Comparison of ENCODE assay signal across 24 cellular contexts in the genomic region with DNA sequence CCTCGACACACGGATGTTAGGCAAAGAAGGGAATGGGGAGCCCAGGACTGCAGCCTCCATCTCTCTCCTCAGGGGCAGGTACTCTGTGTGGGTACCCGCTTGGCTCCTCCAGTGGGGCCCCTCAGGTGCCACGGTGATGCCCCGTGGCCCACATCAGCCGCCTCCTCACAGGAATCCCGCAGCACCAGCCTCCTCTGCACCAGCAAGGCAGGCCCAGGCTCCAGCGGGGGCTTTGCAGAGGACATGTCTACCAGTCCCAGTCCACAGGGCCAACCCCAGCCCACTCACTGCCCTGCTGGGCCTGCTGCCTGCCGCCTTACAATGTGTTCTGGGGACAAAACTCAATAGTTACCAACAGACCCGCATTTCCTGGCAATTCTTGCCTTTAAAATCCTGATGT.
A peak's percentile ranks its signal among the peaks of the same experiment; 100 is the strongest.
DNase-seq lines count a peak whose midpoint lies in the region; ATAC-seq, FAIRE-seq and TF ChIP-seq lines count a peak whose summit lies in the region.
"Had no signal": no experiment of that assay in that cellular context is flagged by ENCODE, and none has a peak within 500 bp of the region (broad histone marks: within the 10 kb centered on the region; RNA-seq: fewer than 3 reads in every experiment).

No MANE protein-coding gene starts in this region.

- no peaks in the 10 kb centered on the region for H3K4me1 Mint-ChIP-seq in stimulated activated effector memory CD8-positive, alpha-beta T cell treated with anti-CD3 and anti-CD28 coated beads, Interleukin-12 subunit alpha, Interleukin-12 subunit beta, amount 100 ng/mL, for 72 hours
- peaks cover under 1% of the 10 kb centered on the region for H3K4me1 Mint-ChIP-seq in glutamatergic neuron (ENCODE audit: low read depth, unreplicated experiment)
- H3K4me1 Mint-ChIP-seq: CD8-positive, alpha-beta memory T cell had no signal

- H3K36me3 Mint-ChIP-seq in stimulated activated effector memory CD8-positive, alpha-beta T cell treated with anti-CD3 and anti-CD28 coated beads, Interleukin-12 subunit alpha, Interleukin-12 subunit beta, amount 100 ng/mL, for 72 hours = no peaks in the 10 kb centered on the region
- no peaks in the 10 kb centered on the region for H3K36me3 Mint-ChIP-seq in glutamatergic neuron (ENCODE audit: unreplicated experiment)
- H3K36me3 Mint-ChIP-seq: CD8-positive, alpha-beta memory T cell had no signal

- peaks cover 5% of the 10 kb centered on the region; the same call in 1 of the 2 replicates for H3K4me1 ChIP-seq in Panc1 (ENCODE audit: control insufficient read depth, insufficient read depth, low read length)
- H3K4me1 ChIP-seq: BE2C had no signal

- no peaks in the 10 kb centered on the region for H3K9me3 Mint-ChIP-seq in stimulated activated effector memory CD8-positive, alpha-beta T cell treated with anti-CD3 and anti-CD28 coated beads, Interleukin-12 subunit alpha, Interleukin-12 subunit beta, amount 100 ng/mL, for 72 hours
- H3K9me3 Mint-ChIP-seq in glutamatergic neuron (ENCODE audit: unreplicated experiment) = peaks cover 10% of the 10 kb centered on the region
- H3K9me3 Mint-ChIP-seq: CD4-positive, alpha-beta T cell; CD8-positive, alpha-beta memory T cell had no signal

- H3K27ac Mint-ChIP-seq in stimulated activated effector memory CD8-positive, alpha-beta T cell treated with anti-CD3 and anti-CD28 coated beads, Interleukin-12 subunit alpha, Interleukin-12 subunit beta, amount 100 ng/mL, for 72 hours = no peak overlapping the region
- no peak overlapping the region for H3K27ac Mint-ChIP-seq in glutamatergic neuron (ENCODE audit: unreplicated experiment)
- H3K27ac Mint-ChIP-seq: CD14-positive monocyte; CD4-positive, alpha-beta T cell; CD8-positive, alpha-beta memory T cell had no signal

- in situ Hi-C loops in Panc1 (cut with HindIII; ENCODE audit: low pct_unique_long_range_greater_than_20kb, low sequenced_read_pairs) = no loop called here

- no peaks in the 10 kb centered on the region for H3K36me3 ChIP-seq in Panc1 (ENCODE audit: control insufficient read depth, insufficient read depth, low read length)
- H3K36me3 ChIP-seq in bronchial epithelial cell (ENCODE audit: control insufficient read depth, insufficient read depth, low read length) = no peaks in the 10 kb centered on the region
- H3K36me3 ChIP-seq: BE2C; BLaER1 treated with 17β-estradiol and CSF1 and Interleukin-3, amounts not matched to agents 10 nM and 100 nM had no signal

- H3K4me3 Mint-ChIP-seq in stimulated activated effector memory CD8-positive, alpha-beta T cell treated with anti-CD3 and anti-CD28 coated beads, Interleukin-12 subunit alpha, Interleukin-12 subunit beta, amount 100 ng/mL, for 72 hours = no peak overlapping the region
- H3K4me3 Mint-ChIP-seq in glutamatergic neuron (ENCODE audit: unreplicated experiment) = no peak overlapping the region
- H3K4me3 Mint-ChIP-seq: CD14-positive monocyte; CD4-positive, alpha-beta T cell; CD8-positive, alpha-beta memory T cell had no signal

- FAIRE-seq in bronchial epithelial cell (lab: Jason Lieb, UNC) = peak; percentile 50
- FAIRE-seq: A204.1, D721Med, GM12878, GM19239, H1 had no signal

- H3K27me3 ChIP-seq in Panc1 (ENCODE audit: control insufficient read depth, insufficient read depth, low read length) (peaks cover 19% of the 10 kb centered on the region; the same call in 1 of the 2 replicates), bronchial epithelial cell (ENCODE audit: control insufficient read depth, insufficient read depth, low read length) (no peaks in the 10 kb centered on the region)

- intact Hi-C loops in Panc1 (cut with micrococcal nuclease; ENCODE audit: unreplicated experiment) = no loop called here

- no peak for TF ChIP-seq CTCF in Panc1 (IDR thresholded peaks at IDR 0.05)
- no peak for TF ChIP-seq CTCF in bronchial epithelial cell (IDR thresholded peaks at IDR 0.05; ENCODE audit: insufficient read depth, low read length, severe bottlenecking)
- TF ChIP-seq CTCF in glutamatergic neuron (IDR thresholded peaks at IDR 0.05; ENCODE audit: partially characterized antibody, unreplicated experiment) = no peak

- H3K9me3 ChIP-seq in Panc1 (ENCODE audit: control insufficient read depth, insufficient read depth, low read depth, low read length) = no peaks in the 10 kb centered on the region
- H3K9me3 ChIP-seq: BE2C; BLaER1 treated with 17β-estradiol and CSF1 and Interleukin-3, amounts not matched to agents 10 nM and 100 nM had no signal

- peak; percentile 11; the same call in 1 of the 2 replicates for ATAC-seq in Panc1
- ATAC-seq in stimulated activated effector memory CD8-positive, alpha-beta T cell treated with anti-CD3 and anti-CD28 coated beads, Interleukin-12 subunit alpha, Interleukin-12 subunit beta, amount 100 ng/mL, for 72 hours = peak; percentile 24
- ATAC-seq: GM12878 had no signal

- H3K4me3 ChIP-seq in Panc1 (ENCODE audit: low read depth in 2 of 2, low read length in 2 of 2) (no peak overlapping the region), bronchial epithelial cell (ENCODE audit: low read depth, low read length) (no peak overlapping the region)
- H3K4me3 ChIP-seq: BLaER1 treated with 17β-estradiol and CSF1 and Interleukin-3, amounts not matched to agents 10 nM and 100 nM; GM12878; GM23248 had no signal

- peaks cover 10% of the 10 kb centered on the region for H3K27me3 Mint-ChIP-seq in glutamatergic neuron (ENCODE audit: unreplicated experiment)
- H3K27me3 Mint-ChIP-seq: CD8-positive, alpha-beta memory T cell had no signal

- H3K27ac ChIP-seq in Panc1 (ENCODE audit: low read length) = no peak overlapping the region
- H3K27ac ChIP-seq: BLaER1 treated with 17β-estradiol and CSF1 and Interleukin-3, amounts not matched to agents 10 nM and 100 nM; GM23248 had no signal

- DNase-seq in Panc1 (ENCODE audit: low read depth, low spot score) = no peak
- no peak for DNase-seq in bronchial epithelial cell (ENCODE audit: low read depth)
- DNase-seq in stimulated activated effector memory CD8-positive, alpha-beta T cell treated with anti-CD3 and anti-CD28 coated beads, Interleukin-12 subunit alpha, Interleukin-12 subunit beta, amount 100 ng/mL, for 72 hours (ENCODE audit: low spot score in 2 of 2) = no peak
- no peak for DNase-seq in glutamatergic neuron
- DNase-seq in AG08395 (ENCODE audit: low spot score) = no peak
- no peak for DNase-seq in retina
- DNase-seq: AML-193; BE2C; CD4-positive, alpha-beta T cell; CD8-positive, alpha-beta memory T cell; DMS 273 treated with DMSO at 0.1 percent for 48 hours; DMS79; EL; GDM1; GM23248; H7; HCEC 1CT had no signal

- CTCF ChIA-PET in Panc1 (lab: Charles Lee) = no interaction called here

- no TSS peak for BruUV-seq in Panc1 (replicated peaks; lab: Mats Ljungman, UMichigan)

- POLR2A ChIA-PET in Panc1 (lab: Charles Lee) = no interaction called here
